ENCODE assay signal across 9 cellular contexts in genomic region chr14:21256539-21257394, GRCh38. TPM values are rescaled to one million over a fixed set of nuclear protein-coding genes. Genes with fewer than 3 reads are reported as not detected.
DNase-seq lines count a peak whose midpoint lies in the region; ATAC-seq and TF ChIP-seq lines count a peak whose summit lies in the region.
"Had no signal": no experiment of that assay in that cellular context is flagged by ENCODE, and none has a peak within 500 bp of the region (broad histone marks: within the 10 kb centered on the region; RNA-seq: fewer than 3 reads in every experiment).

No MANE protein-coding gene starts in this region.

- 79% methylated on average over 10 of the region's 10 CpGs for WGBS in right lobe of liver (ENCODE audit: insufficient coverage, low coverage, low lambda C conversion rate, missing lambda C conversion rate)

- no peak for DNase-seq in stimulated activated naive CD8-positive, alpha-beta T cell treated with anti-CD3 and anti-CD28 coated beads, Interleukin-15, Interleukin-2, amounts not matched to agents 100 U/mL and 50 U/mL, for 24 hours
- no peak for DNase-seq in WERI-Rb-1
- DNase-seq in right lobe of liver: no peak
- DNase-seq in AG08396 (ENCODE audit: low spot score): no peak
- no peak for DNase-seq in kidney glomerular epithelial cell (lab: John Stamatoyannopoulos, UW)
- no peak for DNase-seq in COR-L47 (lab: John Stamatoyannopoulos, UW)
- DNase-seq: MM.1S had no signal

- no peak for TF ChIP-seq POLR2A in right lobe of liver (IDR thresholded peaks at IDR 0.05)

- H3K4me1 ChIP-seq in right lobe of liver: peaks cover 0 to 60% (median 19%) of the 10 kb centered on the region in 4 donors

- H3K27me3 Mint-ChIP-seq in stimulated activated naive CD8-positive, alpha-beta T cell treated with anti-CD3 and anti-CD28 coated beads, Interleukin-15, Interleukin-2, amounts not matched to agents 100 ng/mL and 50 ng/mL, for 24 hours: no peaks in the 10 kb centered on the region

- peaks cover 87% of the 10 kb centered on the region for H3K4me1 Mint-ChIP-seq in stimulated activated naive CD8-positive, alpha-beta T cell treated with anti-CD3 and anti-CD28 coated beads, Interleukin-15, Interleukin-2, amounts not matched to agents 100 ng/mL and 50 ng/mL, for 24 hours (ENCODE audit: low read depth)

- H3K4me3 Mint-ChIP-seq in stimulated activated naive CD8-positive, alpha-beta T cell treated with anti-CD3 and anti-CD28 coated beads, Interleukin-15, Interleukin-2, amounts not matched to agents 100 ng/mL and 50 ng/mL, for 24 hours: peak overlapping the region; percentile 73

- intact Hi-C loops in right lobe of liver (cut with DNase I): loop anchor here in 1 of 2 donors (10.0 kb wide), 1 partner anchor 52 kb away; no protein-coding TSS in a partner anchor

- no peak for ATAC-seq in stimulated activated naive CD8-positive, alpha-beta T cell treated with anti-CD3 and anti-CD28 coated beads, Interleukin-15, Interleukin-2, amounts not matched to agents 100 U/mL and 50 U/mL, for 24 hours
- ATAC-seq in right lobe of liver (peak; percentile 9 to 41 (median 19)), HG03159 (IDR thresholded peaks at IDR 0.05; ENCODE audit: unreplicated experiment) (no peak)

- H3K36me3 Mint-ChIP-seq in stimulated activated naive CD8-positive, alpha-beta T cell treated with anti-CD3 and anti-CD28 coated beads, Interleukin-15, Interleukin-2, amounts not matched to agents 100 ng/mL and 50 ng/mL, for 24 hours (ENCODE audit: low read depth): peaks cover 84% of the 10 kb centered on the region

- no peaks in the 10 kb centered on the region for H3K9me3 ChIP-seq in WERI-Rb-1 (ENCODE audit: severe bottlenecking)
- no peaks in the 10 kb centered on the region for H3K9me3 ChIP-seq in right lobe of liver

- H3K36me3 ChIP-seq in WERI-Rb-1: peaks cover 96% of the 10 kb centered on the region
- peaks cover under 1 to 73% (median 32%) of the 10 kb centered on the region in 4 donors for H3K36me3 ChIP-seq in right lobe of liver

- H3K27ac ChIP-seq in WERI-Rb-1: peak overlapping the region; percentile 19; the same call in 1 of the 2 replicates
- peak overlapping the region in 1 of 3 donors; percentile 10 for H3K27ac ChIP-seq in right lobe of liver

- no peaks in the 10 kb centered on the region for H3K9me3 Mint-ChIP-seq in stimulated activated naive CD8-positive, alpha-beta T cell treated with anti-CD3 and anti-CD28 coated beads, Interleukin-15, Interleukin-2, amounts not matched to agents 100 ng/mL and 50 ng/mL, for 24 hours

- H3K27me3 ChIP-seq in WERI-Rb-1 (ENCODE audit: insufficient read depth, low read depth, severe bottlenecking): no peaks in the 10 kb centered on the region
- no peaks in the 10 kb centered on the region for H3K27me3 ChIP-seq in right lobe of liver

- H3K4me3 ChIP-seq in WERI-Rb-1 (ENCODE audit: low read depth, low read length) (no peak overlapping the region), right lobe of liver (no peak overlapping the region)

- peak overlapping the region; percentile 82 for H3K27ac Mint-ChIP-seq in stimulated activated naive CD8-positive, alpha-beta T cell treated with anti-CD3 and anti-CD28 coated beads, Interleukin-15, Interleukin-2, amounts not matched to agents 100 ng/mL and 50 ng/mL, for 24 hours

- TF ChIP-seq CTCF in WERI-Rb-1 (IDR thresholded peaks at IDR 0.05; ENCODE audit: low read depth, low read length) (no peak), right lobe of liver (IDR thresholded peaks at IDR 0.05) (no peak)

RNA-seq across cellular contexts. Expression of gene HNRNPC, which starts 12.5 kb away (rescaled TPM):
- 100 to 1,000 TPM; 170 to 247 (median 229) TPM for total RNA-seq in right lobe of liver

RNA-seq across cellular contexts. Expression of gene RPGRIP1, which starts 23.1 kb away (rescaled TPM):
- 1 to 10 TPM in 3 of 6 experiments, under 1 TPM in 3; 0.22 to 1.8 (median 1.0) TPM for total RNA-seq in right lobe of liver

Comparison
In these comparisons a context has a peak if more than half of its experiments do, and no peak if none do; other contexts are left out.
1. ATAC-seq: peak in right lobe of liver (4 of 4); none in stimulated activated naive CD8-positive, alpha-beta T cell treated with anti-CD3 and anti-CD28 coated beads, Interleukin-15, Interleukin-2, amounts not matched to agents 100 U/mL and 50 U/mL, for 24 hours (single experiment) and HG03159 (single experiment).